8 cellular contexts compared by ENCODE assay signal in the genomic region with DNA sequence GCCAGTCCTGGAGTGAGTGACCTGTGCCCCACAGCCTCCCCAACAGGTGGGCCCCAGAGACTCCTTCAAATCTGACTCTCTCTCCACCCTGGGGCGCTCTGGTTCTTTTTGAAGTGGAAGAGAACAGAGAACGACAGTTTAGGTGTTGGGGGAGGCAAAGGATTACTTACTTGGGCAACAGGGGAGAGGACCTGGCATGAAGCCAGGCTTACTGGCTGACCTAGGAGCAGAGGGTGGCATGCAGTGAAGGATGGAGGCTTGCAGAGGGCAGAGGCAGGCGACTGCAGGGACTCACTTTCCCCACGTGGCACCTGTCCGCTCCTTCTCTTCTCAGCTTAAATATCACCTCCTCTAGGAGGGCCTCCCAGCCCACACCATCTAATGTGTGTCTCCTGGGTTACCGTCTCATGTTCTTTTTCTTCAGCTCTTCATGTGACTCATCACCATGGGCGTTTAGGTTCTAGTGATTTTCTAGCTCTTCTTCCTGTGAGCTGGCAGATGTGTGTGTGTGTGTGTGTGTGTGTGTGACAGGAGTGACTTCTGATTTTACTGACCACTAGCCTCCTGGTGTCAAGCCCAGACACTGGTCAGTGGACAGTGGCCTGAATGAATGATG. TPM values are rescaled to one million over a fixed set of nuclear protein-coding genes. Genes with fewer than 3 reads are reported as not detected.
A peak's percentile ranks its signal among the peaks of the same experiment; 100 is the strongest.
DNase-seq lines count a peak whose midpoint lies in the region; FAIRE-seq and TF ChIP-seq lines count a peak whose summit lies in the region.
"Had no signal": no experiment of that assay in that cellular context is flagged by ENCODE, and none has a peak within 500 bp of the region (broad histone marks: within the 10 kb centered on the region; RNA-seq: fewer than 3 reads in every experiment).

No MANE protein-coding gene starts in this region.

- no peak overlapping the region for H3K4me3 ChIP-seq in bronchial epithelial cell (ENCODE audit: low read depth, low read length)
- no peak overlapping the region for H3K4me3 ChIP-seq in suprapubic skin
- H3K4me3 ChIP-seq: left lung, tibial artery had no signal

- TF ChIP-seq POLR2A in suprapubic skin (IDR thresholded peaks at IDR 0.05), result no peak

- DNase-seq in stimulated activated CD4-positive, alpha-beta T cell treated with anti-CD3 and anti-CD28 coated beads, Interleukin-4, amount 100 ng/mL, for 24 hours, result peak; percentile 41
- no peak for DNase-seq in stimulated activated CD4-positive, alpha-beta T cell treated with anti-CD3 and anti-CD28 coated beads, Interleukin-15, amount 100 ng/mL, for 24 hours
- peak; percentile 85 for DNase-seq in bronchial epithelial cell (ENCODE audit: low read depth)
- DNase-seq in suprapubic skin (ENCODE audit: low spot score in 2 of 2), result no peak
- DNase-seq in activated CD8-positive, alpha-beta memory T cell treated with anti-CD3 and anti-CD28 coated beads, Interleukin-2, amount 50 U/mL, for 48 hours, result no peak
- no peak for DNase-seq in COLO829 (ENCODE audit: low spot score)

- TF ChIP-seq EP300 in suprapubic skin (IDR thresholded peaks at IDR 0.05), result no peak

- TF ChIP-seq CTCF in bronchial epithelial cell (IDR thresholded peaks at IDR 0.05; ENCODE audit: insufficient read depth, low read length, severe bottlenecking) (no peak), suprapubic skin (IDR thresholded peaks at IDR 0.05) (no peak)

- no peaks in the 10 kb centered on the region for H3K36me3 ChIP-seq in bronchial epithelial cell (ENCODE audit: control insufficient read depth, insufficient read depth, low read length)
- H3K36me3 ChIP-seq in suprapubic skin, result no peaks in the 10 kb centered on the region
- H3K36me3 ChIP-seq: left lung, tibial artery had no signal

- no peaks in the 10 kb centered on the region for H3K9me3 ChIP-seq in suprapubic skin
- H3K9me3 ChIP-seq: left lung, tibial artery had no signal

- 36% methylated on average over 6 of the region's 7 CpGs for WGBS in suprapubic skin

- no peak overlapping the region for H3K27ac ChIP-seq in suprapubic skin
- H3K27ac ChIP-seq: left lung, tibial artery had no signal

- no peak for FAIRE-seq in bronchial epithelial cell (lab: Jason Lieb, UNC)

- H3K27me3 ChIP-seq in bronchial epithelial cell (ENCODE audit: control insufficient read depth, insufficient read depth, low read length) (peaks cover 6% of the 10 kb centered on the region), suprapubic skin (peaks cover 10% of the 10 kb centered on the region)

- peaks cover 32% of the 10 kb centered on the region for H3K4me1 ChIP-seq in suprapubic skin

RNA-seq across cellular contexts. Expression of gene LZTS2, which starts 15.5 kb away (rescaled TPM):
- total RNA-seq in bronchial epithelial cell, result 30.0 and 36.5 TPM in 2 replicates
- total RNA-seq in suprapubic skin, result 10 to 100 TPM; 51.9 to 88.8 (median 61.2) TPM

RNA-seq across cellular contexts. Expression of gene PDZD7, which starts 15.9 kb away (rescaled TPM):
- 0.13 and 0.26 TPM in 2 replicates for total RNA-seq in bronchial epithelial cell
- total RNA-seq in suprapubic skin, result 1 to 10 TPM; 1.2 to 6.0 (median 1.8) TPM

RNA-seq across cellular contexts. Expression of gene SFXN3, which starts 16.0 kb away (rescaled TPM):
- total RNA-seq in bronchial epithelial cell, result 14.0 and 16.1 TPM in 2 replicates
- 100 to 1,000 TPM in 1 of 4 donors, 10 to 100 TPM in 3; 57.6 to 296 (median 74.3) TPM for total RNA-seq in suprapubic skin

RNA-seq across cellular contexts. Expression of gene TWNK, which starts 27.7 kb away (rescaled TPM):
- total RNA-seq in bronchial epithelial cell (7.9 and 14.7 TPM in 2 replicates), suprapubic skin (1 to 10 TPM; 7.6 to 9.0 (median 8.1) TPM)

RNA-seq across cellular contexts. Expression of gene MRPL43, which starts 27.8 kb away (rescaled TPM):
- total RNA-seq in bronchial epithelial cell (47.7 and 73.5 TPM in 2 replicates), suprapubic skin (10 to 100 TPM; 54.2 to 89.1 (median 62.7) TPM)

Comparison
In these comparisons a context has a peak if more than half of its experiments do, and no peak if none do; other contexts are left out.
1. DNase-seq: peak in stimulated activated CD4-positive, alpha-beta T cell treated with anti-CD3 and anti-CD28 coated beads, Interleukin-4, amount 100 ng/mL, for 24 hours (single experiment) and bronchial epithelial cell (single experiment); none in stimulated activated CD4-positive, alpha-beta T cell treated with anti-CD3 and anti-CD28 coated beads, Interleukin-15, amount 100 ng/mL, for 24 hours (single experiment), suprapubic skin (0 of 2), activated CD8-positive, alpha-beta memory T cell treated with anti-CD3 and anti-CD28 coated beads, Interleukin-2, amount 50 U/mL, for 48 hours (single experiment) and COLO829 (single experiment).